ENCODE assay signal across 10 cellular contexts in the genomic region with DNA sequence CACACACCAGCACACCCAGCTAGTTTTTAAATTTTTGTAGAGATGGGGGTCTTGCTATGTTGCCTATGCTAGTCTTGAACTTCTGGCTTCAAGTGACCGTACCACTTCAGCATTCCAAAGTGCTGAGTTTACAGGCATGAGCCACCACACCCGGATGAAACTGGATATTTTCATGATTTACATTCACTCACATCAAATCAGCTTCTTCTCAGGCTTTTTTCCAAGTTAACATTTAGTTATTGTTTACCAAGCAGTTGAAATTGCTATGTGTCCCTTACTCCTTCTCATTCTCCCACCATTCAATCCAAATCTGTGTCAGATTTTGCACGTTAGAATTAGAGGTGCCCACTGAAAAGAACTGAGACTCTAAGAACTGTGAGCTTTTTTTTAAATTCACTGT. TPM values are rescaled to one million over a fixed set of nuclear protein-coding genes. Genes with fewer than 3 reads are reported as not detected.
DNase-seq lines count a peak whose midpoint lies in the region; ATAC-seq, FAIRE-seq and TF ChIP-seq lines count a peak whose summit lies in the region.
"Had no signal": no experiment of that assay in that cellular context is flagged by ENCODE, and none has a peak within 500 bp of the region (broad histone marks: within the 10 kb centered on the region; RNA-seq: fewer than 3 reads in every experiment).

No MANE protein-coding gene starts in this region.

- no peaks in the 10 kb centered on the region for H3K27me3 Mint-ChIP-seq in activated T-cell treated with anti-CD3 and anti-CD28 coated beads, Interleukin-2, amount 50 U/mL, for 72 hours (ENCODE audit: low read depth)

- H3K27ac Mint-ChIP-seq in activated T-cell treated with anti-CD3 and anti-CD28 coated beads, Interleukin-2, amount 50 U/mL, for 72 hours: peak overlapping the region; percentile 62

- intact Hi-C loops in thyroid gland (cut with DNase I): no loop called here

- H3K27ac ChIP-seq in keratinocyte (ENCODE audit: control insufficient read depth, insufficient read depth, low read length) (peak overlapping the region; percentile 84), thyroid gland (peak overlapping the region in 2 of 3 donors; percentile 66 to 68)

- FAIRE-seq in keratinocyte (lab: Jason Lieb, UNC): peak; percentile 36
- no peak for FAIRE-seq in GM19239 (lab: Jason Lieb, UNC)

- H3K79me2 ChIP-seq in keratinocyte (ENCODE audit: control insufficient read depth, insufficient read depth, low read length): no peaks in the 10 kb centered on the region

- DNase-seq in activated T-cell treated with anti-CD3 and anti-CD28 coated beads, Interleukin-2, amount 50 U/mL, for 72 hours: no peak
- DNase-seq in activated T-cell treated with anti-CD3 and anti-CD28 coated beads for 4 hours (no peak), amniotic stem cell (lab: John Stamatoyannopoulos, UW) (peak; percentile 41), keratinocyte (ENCODE audit: low read depth, low spot score) (no peak), thyroid gland (no peak), GM19239 (ENCODE audit: insufficient read length, low spot score) (no peak)
- DNase-seq: activated CD4-positive, alpha-beta T cell treated with anti-CD3 and anti-CD28 coated beads for 1 hour; BE2C had no signal

- H3K9me3 ChIP-seq in keratinocyte (ENCODE audit: control insufficient read depth, low read depth, low read length) (no peaks in the 10 kb centered on the region), thyroid gland (no peaks in the 10 kb centered on the region)
- H3K9me3 ChIP-seq: BE2C had no signal

- H3K4me2 ChIP-seq in keratinocyte (ENCODE audit: control insufficient read depth, extremely low read depth, insufficient read depth, low read depth, low read length): peak overlapping the region; percentile 92

- dilution Hi-C loops in keratinocyte (cut with MboI; ENCODE audit: extremely low pct_ligation_motif_present, low sequenced_read_pairs): no loop called here

- no peaks in the 10 kb centered on the region for H4K20me1 ChIP-seq in keratinocyte (ENCODE audit: control insufficient read depth, extremely low read depth, insufficient read depth, low read length)

- H3K9me1 ChIP-seq in keratinocyte (ENCODE audit: control insufficient read depth, extremely low read depth, insufficient read depth, low read length): no peaks in the 10 kb centered on the region

- no peaks in the 10 kb centered on the region for H3K27me3 ChIP-seq in keratinocyte (ENCODE audit: control insufficient read depth, extremely low read depth, insufficient read depth, low read length)
- H3K27me3 ChIP-seq in thyroid gland: no peaks in the 10 kb centered on the region
- H3K27me3 ChIP-seq: BE2C had no signal

- peaks cover under 1 to 4% of the 10 kb centered on the region in 2 donors for H3K36me3 Mint-ChIP-seq in activated T-cell treated with anti-CD3 and anti-CD28 coated beads, Interleukin-2, amount 50 U/mL, for 72 hours (ENCODE audit: insufficient read depth in 2 of 2)

- no peak for TF ChIP-seq POLR2A in thyroid gland (IDR thresholded peaks at IDR 0.05)

- H3K36me3 ChIP-seq in keratinocyte (ENCODE audit: control insufficient read depth in 2 of 2, extremely low read depth in 1 of 2, insufficient read depth in 2 of 2, low read length in 2 of 2) (peaks cover 2% of the 10 kb centered on the region in 2 experiments), thyroid gland (peaks cover 0 to 7% of the 10 kb centered on the region in 2 donors)

- peak overlapping the region; percentile 56 for H3K9ac ChIP-seq in keratinocyte (ENCODE audit: control insufficient read depth, extremely low read depth, insufficient read depth, low read length)

- H3K4me3 ChIP-seq in keratinocyte (ENCODE audit: control insufficient read depth in 2 of 3, extremely low read depth in 1 of 3, insufficient read depth in 2 of 3, low read depth in 1 of 3, low read length in 3 of 3) (peak overlapping the region in 1 of 3 experiments; percentile 15), thyroid gland (replicated peaks in 1 of 3) (no peak overlapping the region)

- TF ChIP-seq CTCF in keratinocyte (optimal IDR thresholded peaks at IDR 0.05 in 1 of 3, IDR thresholded peaks at IDR 0.05 in 1 of 3, conservative IDR thresholded peaks at IDR 0.05 in 1 of 3; ENCODE audit: extremely low read depth in 1 of 3, insufficient read depth in 2 of 3, low read length in 3 of 3): no peak
- no peak for TF ChIP-seq CTCF in thyroid gland (IDR thresholded peaks at IDR 0.05)

- ATAC-seq in activated T-cell treated with anti-CD3 and anti-CD28 coated beads, Interleukin-2, amount 50 U/mL, for 72 hours (replicated peaks in 1 of 2): no peak
- ATAC-seq in HG02642 (IDR thresholded peaks at IDR 0.05; ENCODE audit: poor library complexity, unreplicated experiment) (no peak), GM21619 (IDR thresholded peaks at IDR 0.05; ENCODE audit: unreplicated experiment) (no peak)

- H2AFZ ChIP-seq in keratinocyte (ENCODE audit: control insufficient read depth, low read length): peak overlapping the region; percentile 52

- H3K4me1 ChIP-seq in keratinocyte (ENCODE audit: control insufficient read depth, extremely low read depth, insufficient read depth, low read length) (peaks cover 21% of the 10 kb centered on the region), thyroid gland (peaks cover 0 to 9% of the 10 kb centered on the region in 2 donors)
- H3K4me1 ChIP-seq: BE2C had no signal

- H3K9me3 Mint-ChIP-seq in activated T-cell treated with anti-CD3 and anti-CD28 coated beads, Interleukin-2, amount 50 U/mL, for 72 hours: no peaks in the 10 kb centered on the region

- H3K4me3 Mint-ChIP-seq in activated T-cell treated with anti-CD3 and anti-CD28 coated beads, Interleukin-2, amount 50 U/mL, for 72 hours: peak overlapping the region in 1 of 2 donors; percentile 15

- H3K4me1 Mint-ChIP-seq in activated T-cell treated with anti-CD3 and anti-CD28 coated beads, Interleukin-2, amount 50 U/mL, for 72 hours (ENCODE audit: low read depth): peaks cover 16% of the 10 kb centered on the region

- WGBS in thyroid gland, 2 donors: 36 to 48% methylated on average over 3 of the region's 3 CpGs

RNA-seq across cellular contexts. Expression of a gene that starts 18.3 kb away (rescaled TPM):
- 10 to 100 TPM; 31.7 to 33.8 TPM for total RNA-seq in activated T-cell treated with anti-CD3 and anti-CD28 coated beads, Interleukin-2, amount 50 U/mL, for 72 hours
- 27.1 to 33.5 TPM (median 28.7 TPM) in 3 replicates for polyA plus RNA-seq in keratinocyte
- polyA plus RNA-seq in keratinocyte (2011; ENCODE audit: low read depth): 31.3 TPM
- 19.5 and 30.5 TPM in 2 replicates for polyA plus RNA-seq in keratinocyte (2011; cell fraction: cytosol; rRNA removed)
- polyA plus RNA-seq in keratinocyte (2011; cell fraction: nucleus; rRNA removed): 27.9 and 37.2 TPM in 2 replicates
- polyA plus RNA-seq in keratinocyte (2012; ENCODE audit: low replicate concordance): 15.7 and 25.3 TPM in 2 replicates
- 14.7 to 57.6 TPM (median 34.9 TPM) in 3 replicates for polyA minus RNA-seq in keratinocyte
- 21.5 TPM for polyA minus RNA-seq in keratinocyte (2011; cell fraction: cytosol; rRNA and poly(A)+ RNA removed)
- 10.7 and 29.2 TPM in 2 replicates for polyA minus RNA-seq in keratinocyte (2011; cell fraction: nucleus; rRNA and poly(A)+ RNA removed)
- 10 to 100 TPM; 19.5 to 32.6 (median 27.4) TPM for total RNA-seq in thyroid gland

RNA-seq across cellular contexts. Expression of a gene that starts 33.4 kb away (rescaled TPM):
- total RNA-seq in activated T-cell treated with anti-CD3 and anti-CD28 coated beads, Interleukin-2, amount 50 U/mL, for 72 hours: 10 to 100 TPM; 30.6 to 35.3 TPM
- polyA plus RNA-seq in keratinocyte: 0.08 to 0.18 TPM (median 0.13 TPM) in 3 replicates
- polyA plus RNA-seq in keratinocyte (2011; ENCODE audit: low read depth): not detected
- polyA plus RNA-seq in keratinocyte (2011; cell fraction: cytosol; rRNA removed): 0.03 and 0.07 TPM in 2 replicates
- 0.08 and 0.15 TPM in 2 replicates for polyA plus RNA-seq in keratinocyte (2011; cell fraction: nucleus; rRNA removed)
- 0.11 and 0.16 TPM in 2 replicates for polyA plus RNA-seq in keratinocyte (2012; ENCODE audit: low replicate concordance)
- polyA minus RNA-seq in keratinocyte: 0.07 to 0.35 TPM (median 0.16 TPM) in 3 replicates
- not detected for polyA minus RNA-seq in keratinocyte (2011; cell fraction: cytosol; rRNA and poly(A)+ RNA removed)
- polyA minus RNA-seq in keratinocyte (2011; cell fraction: nucleus; rRNA and poly(A)+ RNA removed): 0.11 and 0.31 TPM in 2 replicates
- total RNA-seq in thyroid gland: 1 to 10 TPM; 3.3 to 9.1 (median 3.6) TPM

RNA-seq across cellular contexts. Expression of a gene that starts 35.8 kb away (rescaled TPM):
- 10 to 100 TPM; 62.8 to 67.3 TPM for total RNA-seq in activated T-cell treated with anti-CD3 and anti-CD28 coated beads, Interleukin-2, amount 50 U/mL, for 72 hours
- polyA plus RNA-seq in keratinocyte: 16.7 to 18.8 TPM (median 18.1 TPM) in 3 replicates
- 23.2 TPM for polyA plus RNA-seq in keratinocyte (2011; ENCODE audit: low read depth)
- 9.8 and 15.1 TPM in 2 replicates for polyA plus RNA-seq in keratinocyte (2011; cell fraction: cytosol; rRNA removed)
- polyA plus RNA-seq in keratinocyte (2011; cell fraction: nucleus; rRNA removed): 65.7 and 69.2 TPM in 2 replicates
- polyA plus RNA-seq in keratinocyte (2012; ENCODE audit: low replicate concordance): 13.4 and 17.7 TPM in 2 replicates
- 30.2 to 39.4 TPM (median 35.2 TPM) in 3 replicates for polyA minus RNA-seq in keratinocyte
- polyA minus RNA-seq in keratinocyte (2011; cell fraction: cytosol; rRNA and poly(A)+ RNA removed): 10.6 TPM
- polyA minus RNA-seq in keratinocyte (2011; cell fraction: nucleus; rRNA and poly(A)+ RNA removed): 30.2 and 51.5 TPM in 2 replicates
- total RNA-seq in thyroid gland: 10 to 100 TPM; 32.3 to 64.9 (median 43.6) TPM

RNA-seq across cellular contexts. Expression of a gene that starts 41.4 kb away (rescaled TPM):
- 10 to 100 TPM; 93.3 to 98.7 TPM for total RNA-seq in activated T-cell treated with anti-CD3 and anti-CD28 coated beads, Interleukin-2, amount 50 U/mL, for 72 hours
- 31.6 to 61.0 TPM (median 51.3 TPM) in 3 replicates for polyA plus RNA-seq in keratinocyte
- polyA plus RNA-seq in keratinocyte (2011; ENCODE audit: low read depth): 12.1 TPM
- polyA plus RNA-seq in keratinocyte (2011; cell fraction: cytosol; rRNA removed): 14.9 and 23.2 TPM in 2 replicates
- polyA plus RNA-seq in keratinocyte (2011; cell fraction: nucleus; rRNA removed): 164 and 203 TPM in 2 replicates
- 13.7 and 43.9 TPM in 2 replicates for polyA plus RNA-seq in keratinocyte (2012; ENCODE audit: low replicate concordance)
- polyA minus RNA-seq in keratinocyte: 23.6 to 71.5 TPM (median 61.3 TPM) in 3 replicates
- 16.3 TPM for polyA minus RNA-seq in keratinocyte (2011; cell fraction: cytosol; rRNA and poly(A)+ RNA removed)
- polyA minus RNA-seq in keratinocyte (2011; cell fraction: nucleus; rRNA and poly(A)+ RNA removed): 45.5 and 75.0 TPM in 2 replicates
- 100 to 1,000 TPM in 1 of 4 donors, 10 to 100 TPM in 3; 58.5 to 114 (median 60.6) TPM for total RNA-seq in thyroid gland

RNA-seq across cellular contexts. Expression of a gene that starts 48.6 kb away (rescaled TPM):
- not detected for total RNA-seq in activated T-cell treated with anti-CD3 and anti-CD28 coated beads, Interleukin-2, amount 50 U/mL, for 72 hours
- polyA plus RNA-seq in keratinocyte: not detected in 3 replicates
- polyA plus RNA-seq in keratinocyte (2011; ENCODE audit: low read depth): not detected
- not detected in 2 replicates for polyA plus RNA-seq in keratinocyte (2011; cell fraction: cytosol; rRNA removed)
- not detected in 2 replicates for polyA plus RNA-seq in keratinocyte (2011; cell fraction: nucleus; rRNA removed)
- polyA plus RNA-seq in keratinocyte (2012; ENCODE audit: low replicate concordance): 0.13 TPM in 1 of 2 replicates, not detected in the other
- polyA minus RNA-seq in keratinocyte: not detected in 3 replicates
- not detected for polyA minus RNA-seq in keratinocyte (2011; cell fraction: cytosol; rRNA and poly(A)+ RNA removed)
- not detected in 2 replicates for polyA minus RNA-seq in keratinocyte (2011; cell fraction: nucleus; rRNA and poly(A)+ RNA removed)
- not detected for total RNA-seq in thyroid gland
